Comparison of ENCODE assay signal across 14 cellular contexts in genomic region chr7:92682324-92682723, GRCh38.
DNase-seq lines count a peak whose midpoint lies in the region; ATAC-seq lines count a peak whose summit lies in the region.
"Had no signal": no experiment of that assay in that cellular context is flagged by ENCODE, and none has a peak within 500 bp of the region (broad histone marks: within the 10 kb centered on the region; RNA-seq: fewer than 3 reads in every experiment).

No MANE protein-coding gene starts in this region.

- no peak overlapping the region for H3K4me3 Mint-ChIP-seq in activated T-cell treated with anti-CD3 and anti-CD28 coated beads, Interleukin-2, amount 50 U/mL, for 72 hours
- H3K4me3 Mint-ChIP-seq in activated T-cell treated with anti-CD3 and anti-CD28 coated beads, Interleukin-2, amount 50 U/mL, for 4 hours, result no peak overlapping the region
- H3K4me3 Mint-ChIP-seq in activated CD8-positive, alpha-beta T cell treated with anti-CD3 and anti-CD28 coated beads, Interleukin-2, amount 10 ng/mL, durations not matched to agents 7 days and 5 days, result no peak overlapping the region

- no peaks in the 10 kb centered on the region for H3K36me3 ChIP-seq in subcutaneous abdominal adipose tissue (ENCODE audit: control insufficient read depth in 5 of 5, insufficient read depth in 5 of 5, low read length in 5 of 5)

- no peak for ATAC-seq in activated T-cell treated with anti-CD3 and anti-CD28 coated beads, Interleukin-2, amount 50 U/mL, for 72 hours (replicated peaks in 1 of 2)
- no peak for ATAC-seq in activated T-cell treated with anti-CD3 and anti-CD28 coated beads, Interleukin-2, amount 50 U/mL, for 4 hours
- no peak for ATAC-seq in activated CD8-positive, alpha-beta T cell treated with anti-CD3 and anti-CD28 coated beads, Interleukin-2, amount 10 ng/mL, durations not matched to agents 7 days and 5 days
- peak; percentile 75 for ATAC-seq in left colon
- ATAC-seq in HG03159 (IDR thresholded peaks at IDR 0.05; ENCODE audit: unreplicated experiment), result no peak

- intact Hi-C loops in left colon (cut with DNase I, micrococcal nuclease), result no loop called here

- H3K9me3 Mint-ChIP-seq in activated T-cell treated with anti-CD3 and anti-CD28 coated beads, Interleukin-2, amount 50 U/mL, for 72 hours, result no peaks in the 10 kb centered on the region
- H3K9me3 Mint-ChIP-seq in activated T-cell treated with anti-CD3 and anti-CD28 coated beads, Interleukin-2, amount 50 U/mL, for 4 hours, result no peaks in the 10 kb centered on the region
- peaks cover 8% of the 10 kb centered on the region for H3K9me3 Mint-ChIP-seq in activated CD8-positive, alpha-beta T cell treated with anti-CD3 and anti-CD28 coated beads, Interleukin-2, amount 10 ng/mL, durations not matched to agents 7 days and 5 days (ENCODE audit: insufficient read depth)

- H3K4me1 ChIP-seq in subcutaneous abdominal adipose tissue (ENCODE audit: control insufficient read depth in 5 of 5, insufficient read depth in 5 of 5, low read length in 5 of 5), result peaks cover 0 to 27% (median 20%) of the 10 kb centered on the region in 5 donors

- no peaks in the 10 kb centered on the region for H3K27me3 ChIP-seq in subcutaneous abdominal adipose tissue (ENCODE audit: control insufficient read depth in 5 of 5, insufficient read depth in 4 of 5, low read length in 5 of 5)
- H3K27me3 ChIP-seq: dorsolateral prefrontal cortex had no signal

- H3K9ac ChIP-seq in subcutaneous abdominal adipose tissue (ENCODE audit: low read length in 5 of 5), result peak overlapping the region in 1 of 5 donors; percentile 38

- peak overlapping the region in 1 of 5 donors; percentile 17 for H3K4me3 ChIP-seq in subcutaneous abdominal adipose tissue (ENCODE audit: low read depth in 1 of 5, low read length in 5 of 5)
- H3K4me3 ChIP-seq: dorsolateral prefrontal cortex, lung, skin epidermis had no signal

- POLR2A ChIA-PET in activated CD8-positive, alpha-beta T cell treated with anti-CD3 and anti-CD28 coated beads, Interleukin-2, amount 10 ng/mL, durations not matched to agents 7 days and 5 days (lab: Charles Lee), result no interaction called here

- H3K27ac ChIP-seq in subcutaneous abdominal adipose tissue (ENCODE audit: low read depth, low read length) (peak overlapping the region; percentile 14), substantia nigra (ENCODE audit: low read depth, low read length, poor library complexity, severe bottlenecking) (no peak overlapping the region)
- H3K27ac ChIP-seq: RWPE1 had no signal

- no peak for DNase-seq in activated T-cell treated with anti-CD3 and anti-CD28 coated beads, Interleukin-2, amount 50 U/mL, for 72 hours
- DNase-seq in activated T-cell treated with anti-CD3 and anti-CD28 coated beads, Interleukin-2, amount 50 U/mL, for 4 hours, result no peak
- DNase-seq in activated CD8-positive, alpha-beta T cell treated with anti-CD3 and anti-CD28 coated beads, Interleukin-2, amount 10 ng/mL, durations not matched to agents 7 days and 5 days, result no peak
- DNase-seq in left colon (no peak), substantia nigra (lab: John Stamatoyannopoulos, UW) (no peak), NCI-H82 treated with DMSO at 0.1 percent for 48 hours (lab: John Stamatoyannopoulos, UW; ENCODE audit: unreplicated experiment) (no peak)
- DNase-seq: DMS153, dorsolateral prefrontal cortex, NCI-H526 had no signal

- peak overlapping the region; percentile 44 for H3K27ac Mint-ChIP-seq in activated T-cell treated with anti-CD3 and anti-CD28 coated beads, Interleukin-2, amount 50 U/mL, for 72 hours
- peak overlapping the region; percentile 85 for H3K27ac Mint-ChIP-seq in activated CD8-positive, alpha-beta T cell treated with anti-CD3 and anti-CD28 coated beads, Interleukin-2, amount 10 ng/mL, durations not matched to agents 7 days and 5 days

- H3K4me1 Mint-ChIP-seq in activated T-cell treated with anti-CD3 and anti-CD28 coated beads, Interleukin-2, amount 50 U/mL, for 72 hours (ENCODE audit: low read depth), result peaks cover 88% of the 10 kb centered on the region
- H3K4me1 Mint-ChIP-seq in activated T-cell treated with anti-CD3 and anti-CD28 coated beads, Interleukin-2, amount 50 U/mL, for 4 hours (ENCODE audit: low read depth), result peaks cover 78% of the 10 kb centered on the region
- H3K4me1 Mint-ChIP-seq in activated CD8-positive, alpha-beta T cell treated with anti-CD3 and anti-CD28 coated beads, Interleukin-2, amount 10 ng/mL, durations not matched to agents 7 days and 5 days (ENCODE audit: low read depth), result peaks cover 84% of the 10 kb centered on the region

- no peaks in the 10 kb centered on the region for H3K9me3 ChIP-seq in subcutaneous abdominal adipose tissue (ENCODE audit: control insufficient read depth in 5 of 5, low read length in 5 of 5)

- peaks cover 16 to 43% of the 10 kb centered on the region in 2 donors for H3K36me3 Mint-ChIP-seq in activated T-cell treated with anti-CD3 and anti-CD28 coated beads, Interleukin-2, amount 50 U/mL, for 72 hours (ENCODE audit: insufficient read depth in 2 of 2)
- peaks cover 41% of the 10 kb centered on the region for H3K36me3 Mint-ChIP-seq in activated T-cell treated with anti-CD3 and anti-CD28 coated beads, Interleukin-2, amount 50 U/mL, for 4 hours (ENCODE audit: insufficient read depth)
- H3K36me3 Mint-ChIP-seq in activated CD8-positive, alpha-beta T cell treated with anti-CD3 and anti-CD28 coated beads, Interleukin-2, amount 10 ng/mL, durations not matched to agents 7 days and 5 days (ENCODE audit: low read depth), result peaks cover 78% of the 10 kb centered on the region

- CTCF ChIA-PET in activated CD8-positive, alpha-beta T cell treated with anti-CD3 and anti-CD28 coated beads, Interleukin-2, amount 10 ng/mL, durations not matched to agents 7 days and 5 days (lab: Charles Lee), result interaction anchor here (1.6 kb wide), 1 partner anchor 16 kb away, joined by 3 read pairs; no protein-coding TSS in a partner anchor

- H3K27me3 Mint-ChIP-seq in activated T-cell treated with anti-CD3 and anti-CD28 coated beads, Interleukin-2, amount 50 U/mL, for 72 hours (ENCODE audit: low read depth), result no peaks in the 10 kb centered on the region
- H3K27me3 Mint-ChIP-seq in activated T-cell treated with anti-CD3 and anti-CD28 coated beads, Interleukin-2, amount 50 U/mL, for 4 hours (ENCODE audit: low read depth), result no peaks in the 10 kb centered on the region
- H3K27me3 Mint-ChIP-seq in activated CD8-positive, alpha-beta T cell treated with anti-CD3 and anti-CD28 coated beads, Interleukin-2, amount 10 ng/mL, durations not matched to agents 7 days and 5 days (ENCODE audit: low read depth), result no peaks in the 10 kb centered on the region
